Comparison of ENCODE assay signal across 9 cellular contexts in genomic region chr18:3624818-3625716, GRCh38.
DNase-seq lines count a peak whose midpoint lies in the region; ATAC-seq and TF ChIP-seq lines count a peak whose summit lies in the region.
"Had no signal": no experiment of that assay in that cellular context is flagged by ENCODE, and none has a peak within 500 bp of the region (broad histone marks: within the 10 kb centered on the region; RNA-seq: fewer than 3 reads in every experiment).

No MANE protein-coding gene starts in this region.

- intact Hi-C loops in naive thymus-derived CD4-positive, alpha-beta T cell (cut with micrococcal nuclease), result loop anchor here (1.0 to 2.0 kb wide), 6 partner anchors 19 to 42 kb away; no protein-coding TSS in a partner anchor

- no peaks in the 10 kb centered on the region for H3K36me3 ChIP-seq in duodenal mucosa (ENCODE audit: control insufficient read depth in 1 of 2, insufficient read depth in 2 of 2, low read length in 2 of 2)
- H3K36me3 ChIP-seq in naive thymus-derived CD4-positive, alpha-beta T cell (ENCODE audit: control insufficient read depth in 2 of 3, insufficient read depth in 3 of 3, low read length in 3 of 3), result no peaks in the 10 kb centered on the region
- H3K36me3 ChIP-seq in subcutaneous abdominal adipose tissue (ENCODE audit: control insufficient read depth in 5 of 5, insufficient read depth in 5 of 5, low read length in 5 of 5), result no peaks in the 10 kb centered on the region

- no peaks in the 10 kb centered on the region for H3K27me3 Mint-ChIP-seq in naive thymus-derived CD4-positive, alpha-beta T cell

- no peak for TF ChIP-seq CTCF in AG04450 (IDR thresholded peaks at IDR 0.05; ENCODE audit: low read depth, low read length)

- H3K27me3 ChIP-seq in AG04450 (ENCODE audit: control insufficient read depth, insufficient read depth, low read length), result no peaks in the 10 kb centered on the region
- no peaks in the 10 kb centered on the region for H3K27me3 ChIP-seq in duodenal mucosa (ENCODE audit: control insufficient read depth in 1 of 2, insufficient read depth in 2 of 2, low read length in 2 of 2)
- H3K27me3 ChIP-seq in naive thymus-derived CD4-positive, alpha-beta T cell (ENCODE audit: control insufficient read depth in 2 of 2, insufficient read depth in 2 of 2, low read length in 2 of 2), result no peaks in the 10 kb centered on the region
- no peaks in the 10 kb centered on the region for H3K27me3 ChIP-seq in subcutaneous abdominal adipose tissue (ENCODE audit: control insufficient read depth in 5 of 5, insufficient read depth in 4 of 5, low read length in 5 of 5)

- H3K9me3 ChIP-seq in AG04450 (ENCODE audit: control insufficient read depth, insufficient read depth, low read length), result no peaks in the 10 kb centered on the region
- no peaks in the 10 kb centered on the region for H3K9me3 ChIP-seq in duodenal mucosa (ENCODE audit: control insufficient read depth in 1 of 2, low read length in 2 of 2)
- H3K9me3 ChIP-seq in naive thymus-derived CD4-positive, alpha-beta T cell (ENCODE audit: control insufficient read depth in 2 of 3, low read length in 3 of 3), result no peaks in the 10 kb centered on the region
- no peaks in the 10 kb centered on the region for H3K9me3 ChIP-seq in subcutaneous abdominal adipose tissue (ENCODE audit: control insufficient read depth in 5 of 5, low read length in 5 of 5)

- H3K4me3 Mint-ChIP-seq in naive thymus-derived CD4-positive, alpha-beta T cell, result peak overlapping the region in 8 of 10 donors; percentile 1 to 67 (median 35)
- H3K4me3 Mint-ChIP-seq: naive B cell had no signal

- peak; percentile 86 for DNase-seq in AG04450 (ENCODE audit: low read depth, low spot score)
- DNase-seq in activated CD4-positive, alpha-beta T cell treated with anti-CD3 and anti-CD28 coated beads for 48 hours, result peak; percentile 77
- peak in 2 of 9 donors; percentile 54 to 68 for DNase-seq in naive thymus-derived CD4-positive, alpha-beta T cell
- DNase-seq: naive B cell had no signal

- peak overlapping the region in 7 of 9 donors; percentile 0 to 77 (median 38) for H3K27ac Mint-ChIP-seq in naive thymus-derived CD4-positive, alpha-beta T cell

- peaks cover 0 to 2% (median 0%) of the 10 kb centered on the region in 5 donors for H3K36me3 Mint-ChIP-seq in naive thymus-derived CD4-positive, alpha-beta T cell
- H3K36me3 Mint-ChIP-seq: naive B cell had no signal

- peak; percentile 81 for ATAC-seq in HG03432 (IDR thresholded peaks at IDR 0.05; ENCODE audit: unreplicated experiment)
- ATAC-seq in naive thymus-derived CD4-positive, alpha-beta T cell, result peak; percentile 88
- no peak for ATAC-seq in HG03097 (IDR thresholded peaks at IDR 0.05; ENCODE audit: low FRiP score, unreplicated experiment)
- no peak for ATAC-seq in HG03342 (IDR thresholded peaks at IDR 0.05; ENCODE audit: unreplicated experiment)

- peaks cover 32 to 44% of the 10 kb centered on the region in 2 donors for H3K4me1 ChIP-seq in duodenal mucosa (ENCODE audit: control insufficient read depth in 1 of 2, insufficient read depth in 2 of 2, low read length in 2 of 2)
- peaks cover 9 to 12% of the 10 kb centered on the region in 2 donors for H3K4me1 ChIP-seq in naive thymus-derived CD4-positive, alpha-beta T cell (ENCODE audit: control insufficient read depth in 2 of 2, insufficient read depth in 2 of 2, low read length in 2 of 2)
- H3K4me1 ChIP-seq in subcutaneous abdominal adipose tissue (ENCODE audit: control insufficient read depth in 5 of 5, insufficient read depth in 5 of 5, low read length in 5 of 5), result peaks cover 3 to 27% (median 19%) of the 10 kb centered on the region in 5 donors

- POLR2A ChIA-PET in AG04450 (lab: Yijun Ruan, JAX), result interaction anchor here (0.6 to 3.7 kb wide), 11 partner anchors 20 to 736 kb away, joined by 3 to 28 read pairs (median 9); no protein-coding TSS in a partner anchor
- POLR2A ChIA-PET in naive thymus-derived CD4-positive, alpha-beta T cell (lab: Charles Lee), result no interaction called here

- no peaks in the 10 kb centered on the region for H3K9me3 Mint-ChIP-seq in naive thymus-derived CD4-positive, alpha-beta T cell
- H3K9me3 Mint-ChIP-seq: naive B cell had no signal

- H3K4me3 ChIP-seq in AG04450 (ENCODE audit: low read depth, low read length) (peak overlapping the region; percentile 3), duodenal mucosa (ENCODE audit: low read depth in 1 of 2, low read length in 2 of 2) (peak overlapping the region in 1 of 2 donors; percentile 9), subcutaneous abdominal adipose tissue (ENCODE audit: low read depth in 1 of 5, low read length in 5 of 5) (no peak overlapping the region)
- no peak overlapping the region for H3K4me3 ChIP-seq in naive thymus-derived CD4-positive, alpha-beta T cell (ENCODE audit: low read length)

- peaks cover 7 to 44% (median 14%) of the 10 kb centered on the region in 7 donors for H3K4me1 Mint-ChIP-seq in naive thymus-derived CD4-positive, alpha-beta T cell

- H3K27ac ChIP-seq in AG04450 (ENCODE audit: low read depth, low read length) (peak overlapping the region; percentile 100), duodenal mucosa (ENCODE audit: low read depth, low read length) (peak overlapping the region; percentile 69), subcutaneous abdominal adipose tissue (ENCODE audit: low read depth, low read length) (peak overlapping the region; percentile 80)
- peak overlapping the region; percentile 42 for H3K27ac ChIP-seq in naive thymus-derived CD4-positive, alpha-beta T cell (ENCODE audit: low read depth, low read length)

- CTCF ChIA-PET in AG04450 (lab: Charles Lee), result interaction anchor here (1.0 to 1.4 kb wide), 2 partner anchors 41 to 172 kb away, joined by 3 read pairs; no protein-coding TSS in a partner anchor
- CTCF ChIA-PET in naive thymus-derived CD4-positive, alpha-beta T cell (lab: Charles Lee), result no interaction called here

- H3K9ac ChIP-seq in duodenal mucosa (ENCODE audit: low read depth in 1 of 2, low read length in 2 of 2) (peak overlapping the region; percentile 56 to 63), subcutaneous abdominal adipose tissue (ENCODE audit: low read length in 5 of 5) (peak overlapping the region in 1 of 5 donors; percentile 64)

Comparison
In these comparisons a context has a peak if more than half of its experiments do, and no peak if none do; other contexts are left out.
1. H3K27ac ChIP-seq: peak in every context shown above with its lines; median percentile 100 in AG04450; 80 in subcutaneous abdominal adipose tissue; 69 in duodenal mucosa; 42 in naive thymus-derived CD4-positive, alpha-beta T cell.
2. ATAC-seq: peak in HG03432 (single experiment) and naive thymus-derived CD4-positive, alpha-beta T cell (single experiment); none in HG03097 (single experiment) and HG03342 (single experiment).